ENCODE assay signal across 8 cellular contexts in the genomic region with DNA sequence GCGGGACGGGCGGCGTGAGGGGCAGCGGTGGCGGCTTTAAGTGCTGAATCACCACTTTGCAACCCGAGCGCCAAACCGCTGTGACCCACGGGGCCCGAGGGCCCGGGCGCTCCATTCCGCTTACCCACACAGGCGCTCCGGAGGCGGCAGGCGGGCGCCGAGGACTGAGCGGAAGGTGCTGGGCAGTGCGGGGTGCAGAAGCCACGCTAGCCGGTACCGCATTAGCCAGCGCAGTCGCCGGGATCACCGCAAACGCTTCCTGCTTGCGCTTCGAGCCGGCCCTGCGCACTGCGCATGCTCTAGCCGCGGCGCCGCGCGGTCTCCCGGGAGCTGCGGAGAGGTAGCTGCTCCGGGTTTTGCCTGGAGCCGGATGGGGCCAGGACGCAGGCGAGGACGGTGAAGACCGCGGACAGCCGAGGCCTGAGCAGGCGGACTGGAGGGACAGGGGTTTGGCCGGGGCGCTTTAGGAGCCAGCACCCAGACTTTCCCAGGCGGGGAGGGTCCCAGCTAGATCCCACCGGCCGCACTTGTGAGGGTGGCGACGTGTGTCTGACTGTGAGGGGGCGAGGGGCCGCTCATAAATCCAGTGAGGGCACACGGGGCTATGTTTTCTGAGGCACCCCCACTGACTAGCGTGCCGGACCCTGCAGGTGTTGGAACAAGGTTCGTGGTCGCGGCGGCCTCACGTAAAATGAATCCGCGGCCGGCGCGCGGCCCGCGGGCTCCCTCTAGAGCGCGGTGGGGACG. TPM values are rescaled to one million over a fixed set of nuclear protein-coding genes. Genes with fewer than 3 reads are reported as not detected.
DNase-seq lines count a peak whose midpoint lies in the region; ATAC-seq and TF ChIP-seq lines count a peak whose summit lies in the region.

Gene IDE, minus strand, starts transcription at position 296 of the 747 bp plus-strand sequence. Its CDS starts 74 bp downstream, at position 222.

- peak within 1 kb of the TSS; percentile 89 for H3K4me3 ChIP-seq in BE2C (ENCODE audit: low read depth, low read length)
- peak within 1 kb of the TSS; percentile 84 for H3K4me3 ChIP-seq in lower leg skin (ENCODE audit: low read depth, poor library complexity, severe bottlenecking)

- peak; percentile 68 for ATAC-seq in HG03196 (IDR thresholded peaks at IDR 0.05; ENCODE audit: unreplicated experiment)

- H3K4me1 ChIP-seq in BE2C, result no peaks in the 10 kb centered on the region

- in situ Hi-C loops in GM18951 (cut with MboI; ENCODE audit: low sequenced_read_pairs, unreplicated experiment), result no loop called here

- H3K27me3 ChIP-seq in BE2C, result no peaks in the 10 kb centered on the region

- DNase-seq in BE2C (peak; percentile 92), NCI-H526 (lab: John Stamatoyannopoulos, UW) (peak; percentile 67 to 89), dermis microvascular lymphatic vessel endothelial cell (ENCODE audit: low read depth in 2 of 2) (peak; percentile 80 to 89), lower leg skin (ENCODE audit: low spot score in 2 of 2) (peak; percentile 69 to 96)
- DNase-seq in activated CD4-positive, alpha-beta T cell treated with anti-CD3 and anti-CD28 coated beads, Interleukin-2, amount 50 U/mL, for 4 hours, result peak; percentile 63 to 71
- peak; percentile 66 to 79 for DNase-seq in stimulated activated CD4-positive, alpha-beta T cell treated with anti-CD3 and anti-CD28 coated beads, Interleukin-4, amount 100 ng/mL, for 48 hours (ENCODE audit: low read depth in 2 of 2)

- H3K9me3 ChIP-seq in BE2C, result no peaks in the 10 kb centered on the region

- intact Hi-C loops in lower leg skin (cut with DNase I; ENCODE audit: low total_unique reads), result loop anchor here (5.0 to 10.0 kb wide), 2 partner anchors 57 to 489 kb away; no protein-coding TSS in a partner anchor

- 1 to 2% methylated on average over 30 to 38 of the region's 80 CpGs for WGBS in lower leg skin, 2 donors

- TF ChIP-seq POLR2A in GM18951 (IDR thresholded peaks at IDR 0.05; ENCODE audit: extremely low read depth, insufficient read depth, insufficient read length) (peak; percentile 90), lower leg skin (IDR thresholded peaks at IDR 0.05) (no peak)

- 0 out of 2 replicates have a peak, but pooled peaks cover 3% of the 10 kb centered on the region for H3K36me3 ChIP-seq in BE2C

- peak; percentile 69 for TF ChIP-seq CTCF in BE2C (IDR thresholded peaks at IDR 0.05; ENCODE audit: low read depth, low read length)
- peak in 1 of 3 donors; percentile 45 for TF ChIP-seq CTCF in lower leg skin (IDR thresholded peaks at IDR 0.05)

RNA-seq across cellular contexts. Expression of gene IDE, which starts in this region (rescaled TPM):
- 7.1 TPM for polyA plus RNA-seq in BE2C (2012; ENCODE audit: insufficient read depth, insufficient read length, low read depth)
- total RNA-seq in dermis microvascular lymphatic vessel endothelial cell (23.6 and 25.9 TPM in 2 replicates), lower leg skin (100 to 1,000 TPM; 189 to 443 (median 287) TPM)

Comparison
In these comparisons a context has a peak if more than half of its experiments do, and no peak if none do; other contexts are left out.
1. Peak in every context shown above with its lines: DNase-seq, ATAC-seq and H3K4me3 ChIP-seq.